In the genomic region with DNA sequence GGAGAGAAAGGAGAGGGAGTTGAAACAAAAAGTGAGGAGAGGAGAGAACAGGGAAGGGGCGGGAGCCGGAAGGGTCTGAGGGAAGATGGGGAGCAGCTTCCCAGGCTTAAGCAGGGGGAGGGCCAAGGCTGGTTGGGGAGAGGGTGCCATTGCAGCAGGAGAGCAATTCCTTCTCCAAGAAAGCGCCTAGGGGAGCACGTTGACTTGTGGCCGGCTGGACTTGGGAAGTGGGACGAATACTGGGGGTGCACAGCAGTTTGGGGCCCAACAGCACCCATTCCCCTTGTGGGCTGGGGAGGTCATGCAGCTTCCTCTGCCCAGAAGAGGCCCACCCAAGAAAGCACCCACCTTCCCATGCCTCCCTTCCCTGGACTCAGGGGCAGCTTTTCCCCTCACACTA, we compare ENCODE assay signal across 28 cellular contexts. TPM values are rescaled to one million over a fixed set of nuclear protein-coding genes. Genes with fewer than 3 reads are reported as not detected.
DNase-seq lines count a peak whose midpoint lies in the region; ATAC-seq, FAIRE-seq and TF ChIP-seq lines count a peak whose summit lies in the region.
"Had no signal": no experiment of that assay in that cellular context is flagged by ENCODE, and none has a peak within 500 bp of the region (broad histone marks: within the 10 kb centered on the region; RNA-seq: fewer than 3 reads in every experiment).

No MANE protein-coding gene starts in this region.

- peaks cover 86% of the 10 kb centered on the region for H3K27me3 Mint-ChIP-seq in astrocyte (ENCODE audit: low read depth, unreplicated experiment)
- H3K27me3 Mint-ChIP-seq in naive thymus-derived CD8-positive, alpha-beta T cell, result peaks cover 41 to 96% (median 74%) of the 10 kb centered on the region in 5 donors

- no peak overlapping the region for H3K4me3 Mint-ChIP-seq in astrocyte (ENCODE audit: unreplicated experiment)
- H3K4me3 Mint-ChIP-seq in naive thymus-derived CD8-positive, alpha-beta T cell, result peak overlapping the region in 7 of 10 donors; percentile 10 to 75 (median 50)
- H3K4me3 Mint-ChIP-seq: CD4-positive, alpha-beta T cell; HFFc6 had no signal

- H3K9ac ChIP-seq in astrocyte (ENCODE audit: low read length), result no peak overlapping the region
- H3K9ac ChIP-seq: KMS-11 had no signal

- POLR2A ChIA-PET in naive thymus-derived CD8-positive, alpha-beta T cell (lab: Charles Lee), result no interaction called here

- H3K4me2 ChIP-seq in astrocyte (ENCODE audit: low read length), result no peak overlapping the region

- H2AFZ ChIP-seq in astrocyte (ENCODE audit: low read depth, low read length), result no peak overlapping the region

- H3K27me3 ChIP-seq in astrocyte (ENCODE audit: insufficient read depth, low read length) (peaks cover 88% of the 10 kb centered on the region), spleen (replicated peaks in 1 of 7) (peaks cover 11 to 100% (median 72%) of the 10 kb centered on the region in 7 donors)

- no peak for FAIRE-seq in astrocyte (lab: Jason Lieb, UNC)
- FAIRE-seq: GM12891, GM19239, H54 had no signal

- no peak for TF ChIP-seq CTCF in astrocyte (IDR thresholded peaks at IDR 0.05; ENCODE audit: insufficient read depth, low read depth, low read length)
- no peak for TF ChIP-seq CTCF in spleen (IDR thresholded peaks at IDR 0.05 in 8 of 11, conservative IDR thresholded peaks at IDR 0.05 in 3 of 11)

- peaks cover 29% of the 10 kb centered on the region for H3K4me1 ChIP-seq in astrocyte (ENCODE audit: insufficient read depth, low read length)
- peaks cover 12 to 55% (median 42%) of the 10 kb centered on the region in 6 donors for H3K4me1 ChIP-seq in spleen

- 54 to 76% (median 70%) methylated on average over 6 of the region's 6 CpGs for WGBS in spleen, 5 donors

- DNase-seq in NCI-H82 (lab: John Stamatoyannopoulos, UW), result peak; percentile 58
- no peak for DNase-seq in NCI-H82 treated with DMSO at 0.1 percent for 48 hours (lab: John Stamatoyannopoulos, UW; ENCODE audit: unreplicated experiment)
- DNase-seq in astrocyte (ENCODE audit: low read depth), result no peak
- DNase-seq in naive thymus-derived CD8-positive, alpha-beta T cell, result peak in 1 of 10 donors; percentile 52
- DNase-seq in spleen, result peak; percentile 35
- no peak for DNase-seq in middle frontal gyrus (ENCODE audit: extremely low spot score, low spot score)
- no peak for DNase-seq in NCI-H146 (lab: John Stamatoyannopoulos, UW)
- no peak for DNase-seq in GOT3 (lab: John Stamatoyannopoulos, UW)
- DNase-seq: CD4-positive, alpha-beta T cell; DMS153; GDM1; HFFc6; NCI-H1048; NCI-H1436 treated with DMSO at 0.1 percent for 48 hours; NCI-H2081; NCI-H446; NCI-H526 treated with DMSO at 0.1 percent for 48 hours; Peyer's patch had no signal

- H3K36me3 Mint-ChIP-seq in astrocyte (ENCODE audit: low read depth, unreplicated experiment), result peaks cover 4% of the 10 kb centered on the region
- H3K36me3 Mint-ChIP-seq in naive thymus-derived CD8-positive, alpha-beta T cell, result no peaks in the 10 kb centered on the region

- H3K4me3 ChIP-seq in astrocyte (ENCODE audit: insufficient read depth, low read depth, low read length), result no peak overlapping the region
- H3K4me3 ChIP-seq in spleen, result no peak overlapping the region

- H3K4me1 Mint-ChIP-seq in astrocyte (ENCODE audit: low read depth, unreplicated experiment), result peaks cover 9% of the 10 kb centered on the region
- peaks cover 19 to 39% (median 33%) of the 10 kb centered on the region in 4 donors for H3K4me1 Mint-ChIP-seq in naive thymus-derived CD8-positive, alpha-beta T cell

- no peaks in the 10 kb centered on the region for H4K20me1 ChIP-seq in astrocyte (ENCODE audit: insufficient read depth, low read length)

- no peak overlapping the region for H3K27ac ChIP-seq in astrocyte (ENCODE audit: low read depth, low read length)
- H3K27ac ChIP-seq in spleen, result no peak overlapping the region
- H3K27ac ChIP-seq: 22Rv1, KMS-11, Peyer's patch had no signal

- ATAC-seq in naive thymus-derived CD8-positive, alpha-beta T cell, result no peak
- ATAC-seq: Right ventricle myocardium inferior had no signal

- intact Hi-C loops in spleen (cut with DNase I; ENCODE audit: low total_unique reads), result loop anchor here (10.0 kb wide), 1 partner anchor 906 kb away; no protein-coding TSS in a partner anchor

- H3K79me2 ChIP-seq in astrocyte (ENCODE audit: insufficient read depth, low read length), result no peaks in the 10 kb centered on the region

- H3K9me3 Mint-ChIP-seq in astrocyte (ENCODE audit: unreplicated experiment), result peaks cover 9% of the 10 kb centered on the region
- peaks cover 0 to 3% (median 0%) of the 10 kb centered on the region in 9 donors for H3K9me3 Mint-ChIP-seq in naive thymus-derived CD8-positive, alpha-beta T cell
- H3K9me3 Mint-ChIP-seq: CD4-positive, alpha-beta T cell; HFFc6 had no signal

- H3K36me3 ChIP-seq in astrocyte (ENCODE audit: insufficient read depth, low read length) (no peaks in the 10 kb centered on the region), spleen (no peaks in the 10 kb centered on the region)
- H3K36me3 ChIP-seq: Peyer's patch had no signal

- H3K27ac Mint-ChIP-seq in astrocyte (ENCODE audit: unreplicated experiment), result peak overlapping the region; percentile 6
- H3K27ac Mint-ChIP-seq in naive thymus-derived CD8-positive, alpha-beta T cell, result no peak overlapping the region
- H3K27ac Mint-ChIP-seq: CD4-positive, alpha-beta T cell; HFFc6 had no signal

- H3K9me3 ChIP-seq in astrocyte (ENCODE audit: insufficient read depth, low read depth, low read length), result no peaks in the 10 kb centered on the region
- H3K9me3 ChIP-seq in spleen, result no peaks in the 10 kb centered on the region
- H3K9me3 ChIP-seq: Peyer's patch had no signal

- no peak for TF ChIP-seq POLR2A in spleen (IDR thresholded peaks at IDR 0.05)

RNA-seq across cellular contexts. Expression of gene SIX3, which starts 9.6 kb away (rescaled TPM):
- total RNA-seq in astrocyte, result 0.48 and 1.7 TPM in 2 replicates
- not detected for total RNA-seq in naive thymus-derived CD8-positive, alpha-beta T cell
- polyA plus RNA-seq in naive thymus-derived CD8-positive, alpha-beta T cell, result not detected
- total RNA-seq in spleen, result not detected
- polyA plus RNA-seq in spleen, result under 1 TPM in 1 of 3 donors, not detected in 2; 0.03 TPM
- total RNA-seq: CD4-positive, alpha-beta T cell; Daoy; HFFc6; HT-29; M059J; Peyer's patch; Right ventricle myocardium inferior had no signal
- polyA plus RNA-seq: AG04450 had no signal

RNA-seq across cellular contexts. Expression of gene SIX2, which starts 58.1 kb away (rescaled TPM):
- total RNA-seq in astrocyte (7.4 and 10.1 TPM in 2 replicates), spleen (under 1 TPM in 1 of 7 donors, not detected in 6; 0.20 TPM)
- not detected for total RNA-seq in naive thymus-derived CD8-positive, alpha-beta T cell
- polyA plus RNA-seq in naive thymus-derived CD8-positive, alpha-beta T cell, result not detected
- under 1 TPM in 2 of 3 donors, not detected in 1; 0.03 TPM for polyA plus RNA-seq in spleen
- total RNA-seq: CD4-positive, alpha-beta T cell; HFFc6; HT-29; Peyer's patch had no signal
- polyA plus RNA-seq: AG04450 had no signal

Comparison
In these comparisons a context has a peak if more than half of its experiments do, and no peak if none do; other contexts are left out.
1. DNase-seq: peak in NCI-H82 (single experiment) and spleen (single experiment); none in NCI-H82 treated with DMSO at 0.1 percent for 48 hours (single experiment), astrocyte (single experiment), middle frontal gyrus (single experiment), NCI-H146 (single experiment) and GOT3 (single experiment).